Comparison of ENCODE assay signal across 19 cellular contexts in genomic region chr1:3121401-3122215, GRCh38. TPM values are rescaled to one million over a fixed set of nuclear protein-coding genes. Genes with fewer than 3 reads are reported as not detected.
A peak's percentile ranks its signal among the peaks of the same experiment; 100 is the strongest.
DNase-seq lines count a peak whose midpoint lies in the region; ATAC-seq and TF ChIP-seq lines count a peak whose summit lies in the region.
"Had no signal": no experiment of that assay in that cellular context is flagged by ENCODE, and none has a peak within 500 bp of the region (broad histone marks: within the 10 kb centered on the region; RNA-seq: fewer than 3 reads in every experiment).

No MANE protein-coding gene starts in this region.

- H3K9me3 Mint-ChIP-seq in neural progenitor cell, result no peaks in the 10 kb centered on the region

- H3K9me3 ChIP-seq in right atrium auricular region (no peaks in the 10 kb centered on the region), neural progenitor cell (ENCODE audit: low read depth) (no peaks in the 10 kb centered on the region)

- H3K4me1 ChIP-seq in right atrium auricular region, result peaks cover 0 to 7% of the 10 kb centered on the region in 2 donors
- peaks cover 72% of the 10 kb centered on the region for H3K4me1 ChIP-seq in neural progenitor cell
- H3K4me1 ChIP-seq: SJSA1 had no signal

- no peak overlapping the region for H2AFZ ChIP-seq in neural progenitor cell (replicated peaks)

- peaks cover 30% of the 10 kb centered on the region for H3F3A ChIP-seq in neural progenitor cell (ENCODE audit: low read depth)

- H3K4me2 ChIP-seq in neural progenitor cell, result peak overlapping the region; percentile 24

- no peak overlapping the region for H3K9ac ChIP-seq in neural progenitor cell

- intact Hi-C loops in left cardiac atrium (cut with DNase I), result no loop called here

- peak; percentile 37 for DNase-seq in left cardiac atrium
- DNase-seq in right atrium auricular region (ENCODE audit: low spot score), result no peak
- no peak for DNase-seq in coronary artery (ENCODE audit: low spot score)
- peak; percentile 59 for DNase-seq in neural progenitor cell (ENCODE audit: low spot score)
- no peak for DNase-seq in hypothalamus (lab: John Stamatoyannopoulos, UW)
- DNase-seq: 8988T; CD8-positive, alpha-beta memory T cell; DMS79; NCI-H1092; NCI-H1694; NCI-H510A treated with DMSO at 0.1 percent for 48 hours; NCI-H82; PC-3 had no signal

- H3K36me3 ChIP-seq in right atrium auricular region, result no peaks in the 10 kb centered on the region
- no peaks in the 10 kb centered on the region for H3K36me3 ChIP-seq in neural progenitor cell
- H3K36me3 ChIP-seq: SJSA1 had no signal

- peaks cover 65% of the 10 kb centered on the region for H3K4me1 Mint-ChIP-seq in neural progenitor cell
- H3K4me1 Mint-ChIP-seq: CD8-positive, alpha-beta memory T cell had no signal

- TF ChIP-seq CTCF in right atrium auricular region (IDR thresholded peaks at IDR 0.05) (no peak), coronary artery (IDR thresholded peaks at IDR 0.05) (no peak), neural progenitor cell (IDR thresholded peaks at IDR 0.05) (no peak)

- H3K27me3 ChIP-seq in right atrium auricular region, result no peaks in the 10 kb centered on the region
- H3K27me3 ChIP-seq in neural progenitor cell, result no peaks in the 10 kb centered on the region
- H3K27me3 ChIP-seq: SJSA1 had no signal

- no peaks in the 10 kb centered on the region for H3K36me3 Mint-ChIP-seq in neural progenitor cell
- H3K36me3 Mint-ChIP-seq: CD8-positive, alpha-beta memory T cell had no signal

- no peaks in the 10 kb centered on the region for H3K79me2 ChIP-seq in neural progenitor cell (ENCODE audit: low read depth)

- H3K4me3 Mint-ChIP-seq in neural progenitor cell, result no peak overlapping the region
- H3K4me3 Mint-ChIP-seq: CD8-positive, alpha-beta memory T cell had no signal

- H3K4me3 ChIP-seq in right atrium auricular region (no peak overlapping the region), coronary artery (no peak overlapping the region), neural progenitor cell (no peak overlapping the region)
- H3K4me3 ChIP-seq: SJSA1 had no signal

- H3K27me3 Mint-ChIP-seq in neural progenitor cell (ENCODE audit: insufficient read depth, low read depth), result peaks cover 4% of the 10 kb centered on the region
- H3K27me3 Mint-ChIP-seq: CD8-positive, alpha-beta memory T cell had no signal

- H3K27ac ChIP-seq in right atrium auricular region (no peak overlapping the region), coronary artery (peak overlapping the region; percentile 90 to 91), neural progenitor cell (peak overlapping the region; percentile 1)
- H3K27ac ChIP-seq: SJSA1 had no signal

- ATAC-seq in left cardiac atrium (no peak), HG03432 (IDR thresholded peaks at IDR 0.05; ENCODE audit: unreplicated experiment) (no peak), SK-N-SH treated with all-trans-retinoic acid at 6 μM for 48 hours (no peak), HG03139 (IDR thresholded peaks at IDR 0.05; ENCODE audit: unreplicated experiment) (no peak)
- ATAC-seq: HCT116, PC-3 had no signal

- H3K27ac Mint-ChIP-seq in neural progenitor cell, result peak overlapping the region; percentile 92
- H3K27ac Mint-ChIP-seq: CD8-positive, alpha-beta memory T cell had no signal

- H4K20me1 ChIP-seq in neural progenitor cell (ENCODE audit: low read depth), result no peaks in the 10 kb centered on the region

TF ChIP-seq in SK-N-SH treated with all-trans-retinoic acid at 6 μM for 48 hours, 23 proteins besides CTCF, POLR2A, EP300 and RAD21:
- TF ChIP-seq CSRNP3 (CRISPR knock-in tag; IDR thresholded peaks at IDR 0.05), result no peak

RNA-seq across cellular contexts. Expression of gene PRDM16, which starts 52.6 kb away (rescaled TPM):
- 1 to 10 TPM in 1 of 2 donors, under 1 TPM in 1; 0.99 to 1.2 TPM for total RNA-seq in left cardiac atrium
- 1 to 10 TPM in 1 of 2 donors, under 1 TPM in 1; 0.22 to 3.3 TPM for total RNA-seq in right atrium auricular region
- 1.9 and 2.0 TPM in 2 replicates for total RNA-seq in neural progenitor cell (ENCODE audit: low replicate concordance)
- total RNA-seq: CD8-positive, alpha-beta memory T cell; MCF 10A had no signal

Comparison
In these comparisons a context has a peak if more than half of its experiments do, and no peak if none do; other contexts are left out.
1. DNase-seq: peak in left cardiac atrium (single experiment) and neural progenitor cell (single experiment); none in right atrium auricular region (single experiment), coronary artery (single experiment) and hypothalamus (0 of 51).
2. H3K27ac ChIP-seq: peak in coronary artery (2 of 2) and neural progenitor cell (single experiment); none in right atrium auricular region (0 of 2).